ENCODE assay signal across 8 cellular contexts in the genomic region with DNA sequence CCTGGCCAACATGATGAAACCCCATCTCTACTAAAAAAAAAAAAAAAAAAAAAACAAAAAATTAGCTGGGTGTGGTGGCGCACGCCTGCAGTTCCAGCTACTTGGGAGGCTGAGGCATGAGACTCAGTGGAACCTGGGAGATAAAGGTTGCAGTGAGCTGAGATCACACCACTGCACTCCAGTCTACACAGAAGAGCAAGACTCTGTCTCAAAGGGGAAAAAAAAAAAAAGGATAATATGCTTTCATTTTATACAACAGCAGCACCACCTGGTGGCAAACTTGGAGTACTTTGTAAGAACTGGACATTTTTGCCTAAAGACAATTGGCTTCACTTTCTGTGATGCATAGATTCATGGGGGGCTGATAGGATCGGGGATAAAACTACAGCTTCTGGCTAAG. TPM values are rescaled to one million over a fixed set of nuclear protein-coding genes. Genes with fewer than 3 reads are reported as not detected.
DNase-seq lines count a peak whose midpoint lies in the region; ATAC-seq, FAIRE-seq and TF ChIP-seq lines count a peak whose summit lies in the region.

No MANE protein-coding gene starts in this region.

- peak; percentile 40 for DNase-seq in AG09319 (ENCODE audit: extremely low read depth, low read depth)
- peak; percentile 66 for DNase-seq in H4 (ENCODE audit: low spot score)
- peak; percentile 62 for DNase-seq in NCI-H748 (lab: John Stamatoyannopoulos, UW; ENCODE audit: unreplicated experiment)
- DNase-seq in activated CD4-positive, alpha-beta T cell treated with anti-CD3 and anti-CD28 coated beads, Interleukin-2, amount 50 U/mL, for 48 hours, result peak; percentile 46 to 58
- DNase-seq in endothelial cell of umbilical vein (ENCODE audit: low read depth, low spot score), result peak; percentile 68
- DNase-seq in natural killer cell, result peak; percentile 51
- peak; percentile 60 for DNase-seq in transverse colon

- POLR2A ChIA-PET in endothelial cell of umbilical vein (lab: Charles Lee), result no interaction called here

- no TSS peak for BruUV-seq in endothelial cell of umbilical vein (replicated peaks; lab: Mats Ljungman, UMichigan)

- peaks cover 3% of the 10 kb centered on the region for H4K20me1 ChIP-seq in endothelial cell of umbilical vein (replicated peaks; ENCODE audit: control insufficient read depth, extremely low read depth, insufficient read depth, low read length)

- intact Hi-C loops in endothelial cell of umbilical vein (cut with micrococcal nuclease), result loop anchor here (1.0 to 2.0 kb wide), 7 partner anchors 12 to 595 kb away; no protein-coding TSS in a partner anchor
- intact Hi-C loops in natural killer cell (cut with micrococcal nuclease), result loop anchor here (1.0 to 2.0 kb wide), 2 partner anchors 277 to 596 kb away; no protein-coding TSS in a partner anchor
- intact Hi-C loops in transverse colon (cut with DNase I; ENCODE audit: low total_unique reads), result loop anchor here (2.0 kb wide), 1 partner anchor 595 kb away; no protein-coding TSS in a partner anchor

- peaks cover 10 to 22% of the 10 kb centered on the region in 2 donors for H3K4me1 Mint-ChIP-seq in natural killer cell

- H3K27me3 ChIP-seq in endothelial cell of umbilical vein (ENCODE audit: control insufficient read depth in 2 of 2, insufficient read depth in 2 of 2, low read length in 2 of 2) (no peaks in the 10 kb centered on the region), transverse colon (no peaks in the 10 kb centered on the region)

- H3K36me3 ChIP-seq in endothelial cell of umbilical vein (ENCODE audit: control insufficient read depth in 2 of 2, extremely low read depth in 1 of 2, insufficient read depth in 2 of 2, low read length in 2 of 2) (peaks cover 2 to 20% of the 10 kb centered on the region in 2 experiments), transverse colon (peaks cover 0 to 26% (median 10%) of the 10 kb centered on the region in 4 donors)

- peak; percentile 75 to 97 (median 85) for ATAC-seq in natural killer cell
- ATAC-seq in GM21717 (IDR thresholded peaks at IDR 0.05; ENCODE audit: unreplicated experiment), result no peak

- FAIRE-seq in endothelial cell of umbilical vein (lab: Jason Lieb, UNC), result peak; percentile 90

- H3K79me2 ChIP-seq in endothelial cell of umbilical vein (ENCODE audit: control insufficient read depth, insufficient read depth, low read length), result peaks cover 40% of the 10 kb centered on the region

- dilution Hi-C loops in endothelial cell of umbilical vein (cut with MboI; ENCODE audit: extremely low pct_ligation_motif_present, low sequenced_read_pairs), result no loop called here

- no peaks in the 10 kb centered on the region for H3K9me1 ChIP-seq in endothelial cell of umbilical vein (replicated peaks; ENCODE audit: control insufficient read depth, extremely low read depth, insufficient read depth, low read length)

- CTCF ChIA-PET in endothelial cell of umbilical vein (lab: Charles Lee), result interaction anchor here (0.6 to 6.8 kb wide), 27 partner anchors 12 to 597 kb away, joined by 3 to 114 read pairs (median 4); a partner anchor contains a TSS

- H3K27me3 Mint-ChIP-seq in natural killer cell (ENCODE audit: low read depth in 2 of 2), result no peaks in the 10 kb centered on the region

- no peak overlapping the region for H2AFZ ChIP-seq in endothelial cell of umbilical vein (ENCODE audit: low read depth, low read length)

- no peak overlapping the region for H3K9ac ChIP-seq in endothelial cell of umbilical vein (replicated peaks; ENCODE audit: extremely low read depth, insufficient read depth, low read length)

- H3K36me3 Mint-ChIP-seq in natural killer cell, result no peaks in the 10 kb centered on the region

- WGBS in transverse colon (ENCODE audit: low coverage in 1 of 2), 2 donors, result 71 to 78% methylated on average over 3 of the region's 3 CpGs

- no peak overlapping the region for H3K4me3 ChIP-seq in endothelial cell of umbilical vein (replicated peaks in 1 of 3; ENCODE audit: insufficient read depth in 1 of 3, low read depth in 1 of 3, low read length in 3 of 3)
- H3K4me3 ChIP-seq in transverse colon, result no peak overlapping the region

- no peak overlapping the region for H3K27ac Mint-ChIP-seq in natural killer cell

- no peak overlapping the region for H3K4me3 Mint-ChIP-seq in natural killer cell

- H3K9me3 Mint-ChIP-seq in natural killer cell, result no peaks in the 10 kb centered on the region

- H3K4me1 ChIP-seq in endothelial cell of umbilical vein (ENCODE audit: control insufficient read depth, extremely low read depth, insufficient read depth, low read length), result peaks cover 3% of the 10 kb centered on the region
- H3K4me1 ChIP-seq in transverse colon, result peaks cover 0 to 10% (median 3%) of the 10 kb centered on the region in 4 donors

- H3K4me2 ChIP-seq in endothelial cell of umbilical vein (ENCODE audit: insufficient read depth, low read length), result no peak overlapping the region

- in situ Hi-C loops in transverse colon (cut with MboI; ENCODE audit: low pct_ligation_motif_present in 1 of 4, low pct_unique_long_range_greater_than_20kb in 1 of 4, low sequenced_read_pairs in 3 of 4), result loop anchor here in 3 of 4 donors (10.0 to 25.0 kb wide), 4 partner anchors 212 to 279 kb away; a partner anchor contains a TSS

- TF ChIP-seq POLR2A in endothelial cell of umbilical vein (IDR thresholded peaks at IDR 0.05; ENCODE audit: low read depth, low read length), result peak; percentile 26
- TF ChIP-seq POLR2A in transverse colon (IDR thresholded peaks at IDR 0.05), result no peak

- TF ChIP-seq CTCF in AG09319 (IDR thresholded peaks at IDR 0.05; ENCODE audit: low read depth, low read length) (peak; percentile 60), endothelial cell of umbilical vein (IDR thresholded peaks at IDR 0.05; ENCODE audit: extremely low read depth in 1 of 2, insufficient read depth in 1 of 2, low read depth in 1 of 2, low read length in 2 of 2) (peak; percentile 49), natural killer cell (IDR thresholded peaks at IDR 0.05) (peak; percentile 71), transverse colon (IDR thresholded peaks at IDR 0.05) (peak; percentile 63 to 82 (median 65))

- H3K27ac ChIP-seq in endothelial cell of umbilical vein (ENCODE audit: insufficient read depth, low read depth, low read length), result no peak overlapping the region
- H3K27ac ChIP-seq in transverse colon, result no peak overlapping the region

- TF ChIP-seq EP300 in transverse colon (IDR thresholded peaks at IDR 0.05; ENCODE audit: low read depth), result no peak

- H3K9me3 ChIP-seq in endothelial cell of umbilical vein (replicated peaks; ENCODE audit: control insufficient read depth, insufficient read depth, low read length) (no peaks in the 10 kb centered on the region), transverse colon (no peaks in the 10 kb centered on the region)

TF ChIP-seq in endothelial cell of umbilical vein, 7 proteins besides CTCF, POLR2A, EP300 and RAD21:
- no peak for TF ChIP-seq GATA2 (IDR thresholded peaks at IDR 0.05; ENCODE audit: insufficient read depth, insufficient read length, low read depth, low read length)

RNA-seq across cellular contexts. Expression of a gene that starts 8.5 kb away (rescaled TPM):
- total RNA-seq in H4 (2014; rRNA removed; shearing (Covaris generic)), result 59.1 and 59.3 TPM in 2 replicates
- total RNA-seq in endothelial cell of umbilical vein (131 and 139 TPM in 2 replicates), natural killer cell (10 to 100 TPM; 45.7 to 76.5 (median 74.2) TPM), transverse colon (100 to 1,000 TPM in 1 of 4 donors, 10 to 100 TPM in 3; 49.2 to 207 (median 68.9) TPM)
- 118 and 128 TPM in 2 replicates for polyA plus RNA-seq in endothelial cell of umbilical vein
- polyA plus RNA-seq in endothelial cell of umbilical vein (2011; cell fraction: cytosol; rRNA removed), result 127 and 133 TPM in 2 replicates
- polyA plus RNA-seq in endothelial cell of umbilical vein (2011; cell fraction: nucleus; rRNA removed), result 63.8 and 68.0 TPM in 2 replicates
- polyA plus RNA-seq in endothelial cell of umbilical vein (2012), result 89.0 and 122 TPM in 2 replicates
- polyA minus RNA-seq in endothelial cell of umbilical vein, result 152 and 153 TPM in 2 replicates
- 99.5 TPM for polyA minus RNA-seq in endothelial cell of umbilical vein (2011; cell fraction: cytosol; rRNA and poly(A)+ RNA removed)
- polyA minus RNA-seq in endothelial cell of umbilical vein (2011; cell fraction: nucleus; rRNA and poly(A)+ RNA removed), result 38.2 and 38.7 TPM in 2 replicates

RNA-seq across cellular contexts. Expression of a gene that starts 8.6 kb away (rescaled TPM):
- 16.3 and 22.7 TPM in 2 replicates for total RNA-seq in H4 (2014; rRNA removed; shearing (Covaris generic))
- total RNA-seq in endothelial cell of umbilical vein (56.1 and 60.2 TPM in 2 replicates), natural killer cell (10 to 100 TPM; 23.2 to 42.6 (median 36.3) TPM), transverse colon (10 to 100 TPM; 10.1 to 79.4 (median 17.6) TPM)
- 59.5 and 67.2 TPM in 2 replicates for polyA plus RNA-seq in endothelial cell of umbilical vein
- 52.8 and 58.9 TPM in 2 replicates for polyA plus RNA-seq in endothelial cell of umbilical vein (2011; cell fraction: cytosol; rRNA removed)
- 66.5 and 81.0 TPM in 2 replicates for polyA plus RNA-seq in endothelial cell of umbilical vein (2011; cell fraction: nucleus; rRNA removed)
- 61.6 and 78.5 TPM in 2 replicates for polyA plus RNA-seq in endothelial cell of umbilical vein (2012)
- polyA minus RNA-seq in endothelial cell of umbilical vein, result 108 and 115 TPM in 2 replicates
- 61.8 TPM for polyA minus RNA-seq in endothelial cell of umbilical vein (2011; cell fraction: cytosol; rRNA and poly(A)+ RNA removed)
- polyA minus RNA-seq in endothelial cell of umbilical vein (2011; cell fraction: nucleus; rRNA and poly(A)+ RNA removed), result 30.3 and 44.3 TPM in 2 replicates

RNA-seq across cellular contexts. Expression of a gene that starts 18.4 kb away (rescaled TPM):
- 0.45 TPM in 1 of 2 replicates, not detected in the other for total RNA-seq in H4 (2014; rRNA removed; shearing (Covaris generic))
- total RNA-seq in endothelial cell of umbilical vein, result 1.8 TPM in 2 replicates
- 1.5 and 2.3 TPM in 2 replicates for polyA plus RNA-seq in endothelial cell of umbilical vein
- 1.5 TPM in 2 replicates for polyA plus RNA-seq in endothelial cell of umbilical vein (2011; cell fraction: cytosol; rRNA removed)
- 2.8 and 3.3 TPM in 2 replicates for polyA plus RNA-seq in endothelial cell of umbilical vein (2011; cell fraction: nucleus; rRNA removed)
- polyA plus RNA-seq in endothelial cell of umbilical vein (2012), result 3.7 and 4.3 TPM in 2 replicates
- polyA minus RNA-seq in endothelial cell of umbilical vein, result 3.4 and 5.0 TPM in 2 replicates
- 1.6 TPM for polyA minus RNA-seq in endothelial cell of umbilical vein (2011; cell fraction: cytosol; rRNA and poly(A)+ RNA removed)
- 1.8 TPM in 2 replicates for polyA minus RNA-seq in endothelial cell of umbilical vein (2011; cell fraction: nucleus; rRNA and poly(A)+ RNA removed)
- 1 to 10 TPM; 1.8 to 2.5 (median 2.3) TPM for total RNA-seq in natural killer cell
- total RNA-seq in transverse colon, result 10 to 100 TPM in 1 of 4 donors, 1 to 10 TPM in 2, under 1 TPM in 1; 0.20 to 12.0 (median 7.9) TPM
